In genomic region chr4:140569307-140569638, GRCh38 we compare ENCODE assay signal across 14 cellular contexts. TPM values are rescaled to one million over a fixed set of nuclear protein-coding genes. Genes with fewer than 3 reads are reported as not detected.
DNase-seq lines count a peak whose midpoint lies in the region; ATAC-seq, FAIRE-seq and TF ChIP-seq lines count a peak whose summit lies in the region.
"Had no signal": no experiment of that assay in that cellular context is flagged by ENCODE, and none has a peak within 500 bp of the region (broad histone marks: within the 10 kb centered on the region; RNA-seq: fewer than 3 reads in every experiment).

No MANE protein-coding gene starts in this region.

- no peak for DNase-seq in HAP-1 (ENCODE audit: low spot score in 2 of 2)
- DNase-seq in astrocyte (ENCODE audit: low read depth), result no peak
- no peak for DNase-seq in left lung
- no peak for DNase-seq in SK-N-DZ (ENCODE audit: low spot score)
- no peak for DNase-seq in ecto neural progenitor cell (ENCODE audit: low spot score)
- DNase-seq: activated CD4-positive, CD25-positive, alpha-beta regulatory T cell; stimulated activated naive CD4-positive, alpha-beta T cell treated with Interleukin-2 at 50 U/mL for 16 hours had no signal

- no peaks in the 10 kb centered on the region for H3K79me2 ChIP-seq in astrocyte (ENCODE audit: insufficient read depth, low read length)

- H4K20me1 ChIP-seq in astrocyte (ENCODE audit: insufficient read depth, low read length), result no peaks in the 10 kb centered on the region

- peak overlapping the region; percentile 41 for H3K4me3 ChIP-seq in HAP-1
- peak overlapping the region; percentile 61 for H3K4me3 ChIP-seq in astrocyte (ENCODE audit: insufficient read depth, low read depth, low read length)
- H3K4me3 ChIP-seq in left lung, result peak overlapping the region; percentile 27 to 45
- H3K4me3 ChIP-seq in skin epidermis, result peak overlapping the region in 5 of 7 experiments; percentile 25 to 43 (median 33)

- H3K36me3 ChIP-seq in HAP-1 (replicated peaks), result no peaks in the 10 kb centered on the region
- no peaks in the 10 kb centered on the region for H3K36me3 ChIP-seq in astrocyte (ENCODE audit: insufficient read depth, low read length)
- H3K36me3 ChIP-seq in left lung, result no peaks in the 10 kb centered on the region

- peak overlapping the region; percentile 84 for H3K4me2 ChIP-seq in astrocyte (ENCODE audit: low read length)

- in situ Hi-C loops in HAP-1 (cut with MboI; ENCODE audit: low sequenced_read_pairs), result no loop called here

- FAIRE-seq in astrocyte (lab: Jason Lieb, UNC), result no peak
- FAIRE-seq: colon had no signal

- no peaks in the 10 kb centered on the region for H3K9me3 ChIP-seq in HAP-1
- peaks cover 5% of the 10 kb centered on the region for H3K9me3 ChIP-seq in astrocyte (ENCODE audit: insufficient read depth, low read depth, low read length)
- peaks cover 0 to 7% of the 10 kb centered on the region in 2 donors for H3K9me3 ChIP-seq in left lung

- ATAC-seq in left lung (no peak), HG03521 (IDR thresholded peaks at IDR 0.05; ENCODE audit: unreplicated experiment) (no peak), GM19467 (IDR thresholded peaks at IDR 0.05; ENCODE audit: unreplicated experiment) (no peak)

- H3K4me1 Mint-ChIP-seq in astrocyte (ENCODE audit: low read depth, unreplicated experiment), result peaks cover 2% of the 10 kb centered on the region

- H3K4me3 Mint-ChIP-seq in astrocyte (ENCODE audit: unreplicated experiment), result peak overlapping the region; percentile 88

- H3K9ac ChIP-seq in astrocyte (ENCODE audit: low read length), result peak overlapping the region; percentile 2

- peaks cover 3% of the 10 kb centered on the region for H3K36me3 Mint-ChIP-seq in astrocyte (ENCODE audit: low read depth, unreplicated experiment)

- TF ChIP-seq CTCF in astrocyte (IDR thresholded peaks at IDR 0.05; ENCODE audit: insufficient read depth, low read depth, low read length) (no peak), left lung (IDR thresholded peaks at IDR 0.05) (no peak)

- H3K27ac ChIP-seq in astrocyte (ENCODE audit: low read depth, low read length), result no peak overlapping the region
- no peak overlapping the region for H3K27ac ChIP-seq in left lung
- no peak overlapping the region for H3K27ac ChIP-seq in skin epidermis

- H2AFZ ChIP-seq in astrocyte (ENCODE audit: low read depth, low read length), result peak overlapping the region; percentile 67

- H3K27me3 Mint-ChIP-seq in astrocyte (ENCODE audit: low read depth, unreplicated experiment), result peaks cover 53% of the 10 kb centered on the region

- no peak overlapping the region for H3K27ac Mint-ChIP-seq in astrocyte (ENCODE audit: unreplicated experiment)

- H3K27me3 ChIP-seq in HAP-1 (ENCODE audit: low read depth) (0 out of 2 replicates have a peak, but pooled peaks cover 4% of the 10 kb centered on the region), astrocyte (ENCODE audit: insufficient read depth, low read length) (peaks cover 55% of the 10 kb centered on the region), left lung (peaks cover 45 to 81% of the 10 kb centered on the region in 2 donors)

- H3K4me1 ChIP-seq in HAP-1 (peaks cover 10% of the 10 kb centered on the region), astrocyte (ENCODE audit: insufficient read depth, low read length) (peaks cover 9% of the 10 kb centered on the region), left lung (peaks cover 9 to 19% of the 10 kb centered on the region in 2 donors)

- peaks cover 6% of the 10 kb centered on the region for H3K9me3 Mint-ChIP-seq in astrocyte (ENCODE audit: unreplicated experiment)

- intact Hi-C loops in left lung (cut with DNase I), result no loop called here

RNA-seq across cellular contexts. Expression of gene UCP1, which starts 0.5 kb away (rescaled TPM):
- total RNA-seq in astrocyte, result 0.34 and 0.46 TPM in 2 replicates
- total RNA-seq in left lung, result not detected
- not detected in 2 replicates for polyA plus RNA-seq in SK-N-DZ (2014; cell fraction: cytosol; rRNA removed)
- not detected in 2 replicates for polyA plus RNA-seq in SK-N-DZ (2014; cell fraction: nucleus; rRNA removed)
- total RNA-seq: HT-29, mucosa of gallbladder, NCI-H460 had no signal

RNA-seq across cellular contexts. Expression of gene ELMOD2, which starts 45.3 kb away (rescaled TPM):
- total RNA-seq in astrocyte, result 32.8 and 35.2 TPM in 2 replicates
- total RNA-seq in left lung, result 10 to 100 TPM; 26.2 to 29.4 TPM
- 39.1 and 50.8 TPM in 2 replicates for polyA plus RNA-seq in SK-N-DZ (2014; cell fraction: cytosol; rRNA removed)
- 38.2 and 41.2 TPM in 2 replicates for polyA plus RNA-seq in SK-N-DZ (2014; cell fraction: nucleus; rRNA removed)
